8 cellular contexts compared by ENCODE assay signal in genomic region chr2:8836979-8837794, GRCh38. TPM values are rescaled to one million over a fixed set of nuclear protein-coding genes. Genes with fewer than 3 reads are reported as not detected.
DNase-seq lines count a peak whose midpoint lies in the region; ATAC-seq lines count a peak whose summit lies in the region.

Gene KIDINS220, minus strand, starts transcription at chr2:8837613. Its CDS starts 10,520 bp downstream, at chr2:8827093.

- in situ Hi-C loops in endometrial microvascular endothelial cells (cut with HindIII; ENCODE audit: inconsistent ontology term, low pct_unique_long_range_greater_than_20kb, low sequenced_read_pairs): no loop called here

- peak; percentile 98 for DNase-seq in COLO829 (ENCODE audit: low spot score)
- DNase-seq in HS-5 (ENCODE audit: low read depth): peak; percentile 35
- peak; percentile 48 for DNase-seq in NOMO-1 treated with dmso at 0.1 percent for 144 hours (lab: John Stamatoyannopoulos, UW; ENCODE audit: unreplicated experiment)
- DNase-seq in activated CD8-positive, alpha-beta memory T cell treated with anti-CD3 and anti-CD28 coated beads, Interleukin-2, amount 50 U/mL, for 24 hours (ENCODE audit: extremely low read depth): peak; percentile 46
- peak; percentile 60 to 71 for DNase-seq in stimulated activated CD8-positive, alpha-beta memory T cell treated with anti-CD3 and anti-CD28 coated beads, Interleukin-15, amount 100 ng/mL, for 4 hours (ENCODE audit: low read depth in 2 of 2)

- WGBS in mesodermal cell (ENCODE audit: insufficient coverage in 2 of 2), 2 experiments: 0 to 1% methylated on average over 38 to 42 of the region's 67 CpGs

- H3K9me3 ChIP-seq in mesodermal cell (ENCODE audit: control insufficient read depth, low read length): peaks cover 5% of the 10 kb centered on the region

- H3K4me3 ChIP-seq in mesodermal cell (ENCODE audit: extremely low read depth, insufficient read depth, low read length, poor library complexity, severe bottlenecking): peak within 1 kb of the TSS; percentile 93

- H3K27ac ChIP-seq in mesodermal cell (ENCODE audit: low read depth, low read length, severe bottlenecking): peak within 1 kb of the TSS; percentile 10

- H3K4me1 ChIP-seq in mesodermal cell (ENCODE audit: control insufficient read depth, insufficient read depth, low read length, poor library complexity, severe bottlenecking): peaks cover 4% of the 10 kb centered on the region

- H3K36me3 ChIP-seq in mesodermal cell (ENCODE audit: control insufficient read depth, insufficient read depth, low read length): no peaks in the 10 kb centered on the region

- peak; percentile 49 for ATAC-seq in GM19468 (IDR thresholded peaks at IDR 0.05; ENCODE audit: extremely low read depth, unreplicated experiment)

RNA-seq across cellular contexts. Expression of gene KIDINS220, which starts in this region (rescaled TPM):
- 27.0 TPM for total RNA-seq in endometrial microvascular endothelial cells (ENCODE audit: inconsistent ontology term)
- 32.0 TPM for polyA plus RNA-seq in mesodermal cell (2013, experiment 1 of 2)
- polyA plus RNA-seq in mesodermal cell (2013, experiment 2 of 2): 32.3 TPM

Comparison
In these comparisons a context has a peak if more than half of its experiments do, and no peak if none do; other contexts are left out.
1. Peak in every context shown above with its lines: DNase-seq, ATAC-seq, H3K4me3 ChIP-seq and H3K27ac ChIP-seq.
2. DNase-seq: peak in every context shown above with its lines; median percentile 98 in COLO829; 66 in stimulated activated CD8-positive, alpha-beta memory T cell treated with anti-CD3 and anti-CD28 coated beads, Interleukin-15, amount 100 ng/mL, for 4 hours; 48 in NOMO-1 treated with dmso at 0.1 percent for 144 hours; 46 in activated CD8-positive, alpha-beta memory T cell treated with anti-CD3 and anti-CD28 coated beads, Interleukin-2, amount 50 U/mL, for 24 hours; 35 in HS-5.